Comparison of ENCODE assay signal across 34 cellular contexts in the genomic region with DNA sequence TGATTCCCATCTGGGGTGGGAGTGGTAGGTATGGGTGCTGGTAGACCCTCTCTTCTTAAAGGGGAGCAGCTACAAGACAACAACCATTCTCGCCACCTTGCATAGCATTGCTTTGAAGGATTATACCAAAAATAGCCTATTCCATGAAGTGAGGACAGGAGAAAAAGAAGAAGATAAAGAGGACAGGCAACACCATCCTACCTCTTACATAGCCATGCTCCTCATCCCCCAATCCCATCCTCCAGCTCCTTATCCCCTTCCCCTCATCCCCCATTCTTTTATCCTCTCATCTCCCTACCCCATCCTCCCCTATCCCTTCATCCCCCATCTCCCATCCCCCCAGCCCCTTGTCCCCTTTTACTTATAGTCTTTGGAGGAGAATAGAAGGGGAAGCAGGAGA. TPM values are rescaled to one million over a fixed set of nuclear protein-coding genes. Genes with fewer than 3 reads are reported as not detected.
"Had no signal": no experiment of that assay in that cellular context is flagged by ENCODE, and none has a peak within 500 bp of the region (broad histone marks: within the 10 kb centered on the region; RNA-seq: fewer than 3 reads in every experiment).

No MANE protein-coding gene starts in this region.

- ATAC-seq: activated CD8-positive, alpha-beta T cell treated with anti-CD3 and anti-CD28 coated beads for 36 hours; activated naive CD8-positive, alpha-beta T cell treated with anti-CD3 and anti-CD28 coated beads, Interleukin-2, amount 50 U/mL, for 24 hours; activated T-cell treated with anti-CD3 and anti-CD28 coated beads, Interleukin-2, amount 50 U/mL, for 4 hours; activated T-cell treated with anti-CD3 and anti-CD28 coated beads, Interleukin-2, amount 50 U/mL, for 72 hours; activated T-helper 17 cell treated with anti-CD3 and anti-CD28 coated beads, Interleukin-2, amount 50 U/mL, for 72 hours had no signal

- H3K4me1 ChIP-seq: ascending aorta, breast epithelium had no signal

- H3K27ac ChIP-seq: ascending aorta, brain microvascular endothelial cell, breast epithelium had no signal

- H3K9me3 ChIP-seq: ascending aorta, breast epithelium had no signal

- FAIRE-seq: TTC549 had no signal

- H3K27me3 ChIP-seq: ascending aorta had no signal

- H3K36me3 ChIP-seq: ascending aorta, brain microvascular endothelial cell, breast epithelium had no signal

- H3K4me3 ChIP-seq: ascending aorta, breast epithelium had no signal

- DNase-seq: activated B cell treated with CpG ODN at 0.5 μM for 24 hours; activated CD4-positive, alpha-beta memory T cell treated with anti-CD3 and anti-CD28 coated beads for 36 hours; activated CD4-positive, alpha-beta T cell treated with anti-CD3 and anti-CD28 coated beads for 4 hours; activated CD4-positive, alpha-beta T cell treated with anti-CD3 and anti-CD28 coated beads, Interleukin-2, amount 10 ng/mL, durations not matched to agents 24 days and 14 days; activated CD4-positive, alpha-beta T cell treated with anti-CD3 and anti-CD28 coated beads, Interleukin-2, amount 50 U/mL, for 1 hour; activated CD4-positive, alpha-beta T cell treated with anti-CD3 and anti-CD28 coated beads, Interleukin-2, amount 50 U/mL, for 4 hours; activated CD4-positive, CD25-positive, alpha-beta regulatory T cell treated with anti-CD3 and anti-CD28 coated beads, Interleukin-2, amount 50 U/mL, for 72 hours; activated CD8-positive, alpha-beta memory T cell treated with anti-CD3 and anti-CD28 coated beads, Interleukin-2, amount 50 U/mL, for 4 hours; activated CD8-positive, alpha-beta T cell treated with anti-CD3 and anti-CD28 coated beads for 36 hours; activated gamma-delta T cell; activated naive CD4-positive, alpha-beta T cell treated with anti-CD3 and anti-CD28 coated beads, Interleukin-2, amount 10 ng/mL, durations not matched to agents 7 days and 5 days; activated naive CD4-positive, alpha-beta T cell treated with Interleukin-2 at 50 U/mL for 16 hours; activated naive CD8-positive, alpha-beta T cell treated with anti-CD3 and anti-CD28 coated beads, Interleukin-2, amount 10 ng/mL, durations not matched to agents 7 days and 5 days; activated naive CD8-positive, alpha-beta T cell treated with anti-CD3 and anti-CD28 coated beads, Interleukin-2, amount 50 U/mL, for 24 hours; activated T-cell treated with anti-CD3 and anti-CD28 coated beads for 4 hours; activated T-cell treated with anti-CD3 and anti-CD28 coated beads, Interleukin-2, amount 50 U/mL, for 1 hour; activated T-cell treated with anti-CD3 and anti-CD28 coated beads, Interleukin-2, amount 50 U/mL, for 4 hours; activated T-cell treated with anti-CD3 and anti-CD28 coated beads, Interleukin-2, amount 50 U/mL, for 72 hours; amygdala; anterior cingulate cortex; brain microvascular endothelial cell; central memory CD4-positive, alpha-beta T cell; T-helper 1 cell; T-helper 2 cell; T-helper 9 cell had no signal

RNA-seq across cellular contexts. Expression of gene CCDC182, which starts 29.1 kb away (rescaled TPM):
- total RNA-seq: activated B cell treated with CpG ODN at 0.5 μM for 24 hours; activated CD4-positive, alpha-beta memory T cell treated with anti-CD3 and anti-CD28 coated beads for 36 hours; activated CD4-positive, alpha-beta T cell treated with anti-CD3 and anti-CD28 coated beads, Interleukin-2, amount 10 ng/mL, durations not matched to agents 24 days and 14 days; activated CD8-positive, alpha-beta memory T cell treated with anti-CD3 and anti-CD28 coated beads for 36 hours; activated CD8-positive, alpha-beta T cell treated with anti-CD3 and anti-CD28 coated beads for 36 hours; activated naive CD8-positive, alpha-beta T cell treated with anti-CD3 and anti-CD28 coated beads, Interleukin-2, amount 10 ng/mL, durations not matched to agents 7 days and 5 days; activated T-cell treated with anti-CD3 and anti-CD28 coated beads, Interleukin-2, amount 50 U/mL, for 4 hours; activated T-cell treated with anti-CD3 and anti-CD28 coated beads, Interleukin-2, amount 50 U/mL, for 72 hours; activated T-helper 1 cell treated with anti-CD3 and anti-CD28 coated beads, Interleukin-12 subunit alpha, Interleukin-12 subunit beta, Interleukin-2, Interleukin-4 antibody, amounts not matched to agents 30 ng/mL and 10 ng/mL and 1 ng/mL, durations not matched to agents 14 hours and 24 hours and 36 hours; activated T-helper 17 cell treated with anti-CD3 and anti-CD28 coated beads, Interleukin-2, amount 50 U/mL, for 72 hours; ascending aorta; breast epithelium; cardiac septum; cerebellum had no signal
- polyA plus RNA-seq: adipose tissue had no signal
